In the genomic region with DNA sequence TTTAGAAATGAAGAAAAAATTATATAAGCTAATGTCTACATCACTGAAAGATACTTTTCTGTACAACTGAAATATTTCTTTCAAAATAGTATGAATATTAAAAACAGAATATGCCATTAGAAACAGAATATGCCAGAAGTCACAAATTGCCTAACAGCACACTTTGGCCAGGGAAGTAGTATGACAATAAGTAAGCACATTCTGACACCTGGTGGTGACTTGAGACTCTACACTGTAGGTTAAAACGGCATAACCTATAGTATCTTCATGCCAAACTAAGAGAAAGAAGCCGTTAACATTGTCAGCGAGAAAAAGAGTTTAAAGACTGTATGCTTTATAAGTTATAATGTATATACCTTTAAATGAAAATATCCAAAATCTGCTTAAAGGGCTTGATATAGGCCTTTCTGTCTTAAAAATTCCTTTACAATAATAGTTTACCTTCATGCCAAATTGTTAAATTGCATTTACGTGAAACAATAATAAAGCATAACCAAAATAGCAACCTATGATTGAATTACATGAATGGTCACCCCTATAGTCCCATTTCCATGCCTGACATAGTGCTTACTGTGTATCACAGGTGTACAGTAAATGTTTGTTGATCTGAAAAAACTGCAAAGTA, we compare ENCODE assay signal across 8 cellular contexts. TPM values are rescaled to one million over a fixed set of nuclear protein-coding genes. Genes with fewer than 3 reads are reported as not detected.
A peak's percentile ranks its signal among the peaks of the same experiment; 100 is the strongest.
DNase-seq lines count a peak whose midpoint lies in the region; ATAC-seq and TF ChIP-seq lines count a peak whose summit lies in the region.

No MANE protein-coding gene starts in this region.

- no peak overlapping the region for H3K27ac Mint-ChIP-seq in activated naive CD8-positive, alpha-beta T cell treated with anti-CD3 and anti-CD28 coated beads, Interleukin-2, amount 50 U/mL, for 24 hours

- H3K36me3 Mint-ChIP-seq in activated naive CD8-positive, alpha-beta T cell treated with anti-CD3 and anti-CD28 coated beads, Interleukin-2, amount 50 U/mL, for 24 hours (ENCODE audit: low read depth): no peaks in the 10 kb centered on the region

- no peaks in the 10 kb centered on the region for H3K27me3 Mint-ChIP-seq in activated naive CD8-positive, alpha-beta T cell treated with anti-CD3 and anti-CD28 coated beads, Interleukin-2, amount 50 U/mL, for 24 hours

- no peak overlapping the region for H3K4me3 Mint-ChIP-seq in activated naive CD8-positive, alpha-beta T cell treated with anti-CD3 and anti-CD28 coated beads, Interleukin-2, amount 50 U/mL, for 24 hours

- peak; percentile 71 for TF ChIP-seq CTCF in GM10266 (IDR thresholded peaks at IDR 0.05; ENCODE audit: control insufficient read depth, insufficient read depth, low read depth, missing control alignments)
- peak; percentile 73 for TF ChIP-seq CTCF in retinal pigment epithelial cell (conservative IDR thresholded peaks at IDR 0.05; ENCODE audit: low read depth, low read length)

- in situ Hi-C loops in KBM-7 (cut with MboI; ENCODE audit: low pct_unique_long_range_greater_than_20kb, low sequenced_read_pairs): loop anchor here (25.0 kb wide), 1 partner anchor 212 kb away; no protein-coding TSS in a partner anchor

- H3K4me3 ChIP-seq in retinal pigment epithelial cell (ENCODE audit: low read length): no peak overlapping the region

- peak; percentile 50 for DNase-seq in GM10266 (ENCODE audit: extremely low spot score)
- DNase-seq in KBM-7: peak; percentile 84
- DNase-seq in OCI-M2 (lab: John Stamatoyannopoulos, UW; ENCODE audit: unreplicated experiment): peak; percentile 42
- peak; percentile 34 for DNase-seq in activated naive CD8-positive, alpha-beta T cell treated with anti-CD3 and anti-CD28 coated beads, Interleukin-2, amount 50 U/mL, for 24 hours
- DNase-seq in left cardiac atrium: peak; percentile 33
- DNase-seq in retinal pigment epithelial cell (ENCODE audit: low read depth): peak; percentile 37
- no peak for DNase-seq in NK-92 treated with Interleukin-12 subunit alpha and Interleukin-12 subunit beta, amount 100 ng/mL, for 24 hours (lab: John Stamatoyannopoulos, UW)

- no peaks in the 10 kb centered on the region for H3K9me3 Mint-ChIP-seq in activated naive CD8-positive, alpha-beta T cell treated with anti-CD3 and anti-CD28 coated beads, Interleukin-2, amount 50 U/mL, for 24 hours

- peak; percentile 97 for ATAC-seq in GM21825 (IDR thresholded peaks at IDR 0.05; ENCODE audit: unreplicated experiment)
- ATAC-seq in activated naive CD8-positive, alpha-beta T cell treated with anti-CD3 and anti-CD28 coated beads, Interleukin-2, amount 50 U/mL, for 24 hours: peak; percentile 85
- peak; percentile 94 to 97 for ATAC-seq in left cardiac atrium

- no peaks in the 10 kb centered on the region for H3K4me1 Mint-ChIP-seq in activated naive CD8-positive, alpha-beta T cell treated with anti-CD3 and anti-CD28 coated beads, Interleukin-2, amount 50 U/mL, for 24 hours

- intact Hi-C loops in left cardiac atrium (cut with DNase I): loop anchor here (2.0 to 10.0 kb wide), 4 partner anchors 205 to 489 kb away; no protein-coding TSS in a partner anchor

RNA-seq across cellular contexts. Expression of a gene that starts 32.8 kb away (rescaled TPM):
- 10 to 100 TPM; 10.1 to 24.9 TPM for total RNA-seq in left cardiac atrium
